Comparison of ENCODE assay signal across 16 cellular contexts in the genomic region with DNA sequence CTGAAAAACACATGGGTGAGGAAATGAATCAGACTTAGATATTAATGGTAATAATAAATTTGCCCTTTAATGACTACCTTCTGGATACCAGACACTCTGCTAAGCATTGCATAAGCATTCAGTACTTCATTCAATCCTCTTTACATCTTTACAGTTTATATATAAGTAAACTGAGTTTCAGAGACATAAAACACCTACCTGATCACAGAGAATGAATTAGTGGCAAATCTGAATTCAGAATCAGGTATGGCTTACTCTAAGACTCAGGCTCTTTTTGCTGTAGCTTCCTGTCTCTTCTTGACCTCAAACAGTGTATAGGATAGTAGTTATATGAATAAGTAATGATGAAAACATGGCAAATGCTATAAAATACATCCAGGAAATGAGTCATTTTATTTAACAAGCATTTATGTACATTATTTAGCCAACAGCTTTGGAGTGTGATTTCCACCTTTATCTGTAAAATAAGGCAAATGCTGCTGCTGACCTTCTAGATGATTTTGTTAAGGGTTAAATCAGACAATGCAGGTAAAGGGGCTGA.
"Had no signal": no experiment of that assay in that cellular context is flagged by ENCODE, and none has a peak within 500 bp of the region (broad histone marks: within the 10 kb centered on the region; RNA-seq: fewer than 3 reads in every experiment).

No MANE protein-coding gene starts in this region.

- H3K9me3 Mint-ChIP-seq: activated naive CD8-positive, alpha-beta T cell treated with anti-CD3 and anti-CD28 coated beads for 36 hours; dendritic cell treated with granulocyte-macrophage colony-stimulating factor and Interleukin-4, amounts not matched to agents 40 ng/mL and 50 ng/mL, for 4 days; stimulated activated memory B cell treated with anti-CD40 and anti-IgM and Interleukin-4, amounts not matched to agents 10 μg/mL and 1 μg/mL and 100 μg/mL, for 72 hours had no signal

- H3K4me3 Mint-ChIP-seq: activated naive CD8-positive, alpha-beta T cell treated with anti-CD3 and anti-CD28 coated beads for 36 hours; brain; dendritic cell treated with granulocyte-macrophage colony-stimulating factor and Interleukin-4, amounts not matched to agents 40 ng/mL and 50 ng/mL, for 4 days; memory B cell; natural killer cell; stimulated activated memory B cell treated with anti-CD40 and anti-IgM and Interleukin-4, amounts not matched to agents 10 μg/mL and 1 μg/mL and 100 μg/mL, for 72 hours had no signal

- H3K27me3 ChIP-seq: neutrophil, thyroid gland had no signal

- H3K36me3 ChIP-seq: neutrophil, thyroid gland had no signal

- H3K4me1 Mint-ChIP-seq: activated naive CD8-positive, alpha-beta T cell treated with anti-CD3 and anti-CD28 coated beads for 36 hours; brain; memory B cell; natural killer cell; stimulated activated memory B cell treated with anti-CD40 and anti-IgM and Interleukin-4, amounts not matched to agents 10 μg/mL and 1 μg/mL and 100 μg/mL, for 72 hours had no signal

- H3K27ac ChIP-seq: neutrophil, thyroid gland had no signal

- H3K27ac Mint-ChIP-seq: activated naive CD8-positive, alpha-beta T cell treated with anti-CD3 and anti-CD28 coated beads for 36 hours; brain; dendritic cell treated with granulocyte-macrophage colony-stimulating factor and Interleukin-4, amounts not matched to agents 40 ng/mL and 50 ng/mL, for 4 days; memory B cell; natural killer cell; stimulated activated memory B cell treated with anti-CD40 and anti-IgM and Interleukin-4, amounts not matched to agents 10 μg/mL and 1 μg/mL and 100 μg/mL, for 72 hours had no signal

- H3K36me3 Mint-ChIP-seq: activated naive CD8-positive, alpha-beta T cell treated with anti-CD3 and anti-CD28 coated beads for 36 hours; brain; memory B cell; natural killer cell; stimulated activated memory B cell treated with anti-CD40 and anti-IgM and Interleukin-4, amounts not matched to agents 10 μg/mL and 1 μg/mL and 100 μg/mL, for 72 hours had no signal

- H3K9me3 ChIP-seq: neutrophil, thyroid gland had no signal

- DNase-seq: activated CD4-positive, alpha-beta T cell treated with anti-CD3 and anti-CD28 coated beads, Interleukin-2, amount 50 U/mL, for 1 hour; activated CD8-positive, alpha-beta memory T cell treated with anti-CD3 and anti-CD28 coated beads for 24 hours; activated gamma-delta T cell treated with Interleukin-2 at 50 U/mL for 16 hours; activated naive CD8-positive, alpha-beta T cell treated with anti-CD3 and anti-CD28 coated beads for 36 hours; hippocampal formation; kidney glomerular epithelial cell; left ventricle myocardium superior; natural killer cell; T-helper 9 cell; thyroid gland had no signal

- H3K4me1 ChIP-seq: thyroid gland had no signal

- ATAC-seq: activated CD4-positive, CD25-positive, alpha-beta regulatory T cell treated with anti-CD3 and anti-CD28 coated beads, Interleukin-2, amount 50 U/mL, for 24 hours; natural killer cell; stimulated activated memory B cell treated with anti-CD40 and anti-IgM and Interleukin-4, amounts not matched to agents 10 μg/mL and 1 μg/mL and 100 μg/mL, for 72 hours had no signal

- H3K4me3 ChIP-seq: thyroid gland had no signal

- H3K27me3 Mint-ChIP-seq: activated naive CD8-positive, alpha-beta T cell treated with anti-CD3 and anti-CD28 coated beads for 36 hours; brain; dendritic cell treated with granulocyte-macrophage colony-stimulating factor and Interleukin-4, amounts not matched to agents 40 ng/mL and 50 ng/mL, for 4 days; memory B cell; stimulated activated memory B cell treated with anti-CD40 and anti-IgM and Interleukin-4, amounts not matched to agents 10 μg/mL and 1 μg/mL and 100 μg/mL, for 72 hours had no signal
